25 cellular contexts compared by ENCODE assay signal in genomic region chr2:189899101-189899500, GRCh38.
A peak's percentile ranks its signal among the peaks of the same experiment; 100 is the strongest.
DNase-seq lines count a peak whose midpoint lies in the region; ATAC-seq, FAIRE-seq and TF ChIP-seq lines count a peak whose summit lies in the region.
"Had no signal": no experiment of that assay in that cellular context is flagged by ENCODE, and none has a peak within 500 bp of the region (broad histone marks: within the 10 kb centered on the region; RNA-seq: fewer than 3 reads in every experiment).

No MANE protein-coding gene starts in this region.

- intact Hi-C loops in IMR-90 (cut with micrococcal nuclease) = no loop called here

- TF ChIP-seq CTCF in IMR-90 (conservative IDR thresholded peaks at IDR 0.05; ENCODE audit: low read depth, low read length) (no peak), RWPE2 (IDR thresholded peaks at IDR 0.05; ENCODE audit: poor library complexity, severe bottlenecking) (no peak), keratinocyte (optimal IDR thresholded peaks at IDR 0.05 in 1 of 3, IDR thresholded peaks at IDR 0.05 in 1 of 3, conservative IDR thresholded peaks at IDR 0.05 in 1 of 3; ENCODE audit: extremely low read depth in 1 of 3, insufficient read depth in 2 of 3, low read length in 3 of 3) (no peak), coronary artery (IDR thresholded peaks at IDR 0.05) (no peak)

- CTCF ChIA-PET in IMR-90 (lab: Yijun Ruan, JAX) = no interaction called here

- H4K8ac ChIP-seq in IMR-90 (ENCODE audit: low read depth in 2 of 2, low read length in 2 of 2) = no peak overlapping the region

- TF ChIP-seq POLR2A in IMR-90 (IDR thresholded peaks at IDR 0.05; ENCODE audit: low read depth, low read length) = no peak

- H3K36me3 ChIP-seq in IMR-90 (ENCODE audit: control insufficient read depth, insufficient read depth, low read length) = no peaks in the 10 kb centered on the region
- H3K36me3 ChIP-seq in RWPE2 (ENCODE audit: low read depth) = no peaks in the 10 kb centered on the region
- H3K36me3 ChIP-seq in keratinocyte (ENCODE audit: control insufficient read depth in 2 of 2, extremely low read depth in 1 of 2, insufficient read depth in 2 of 2, low read length in 2 of 2) = no peaks in the 10 kb centered on the region

- H4K91ac ChIP-seq in IMR-90 (ENCODE audit: insufficient read depth, low read depth, low read length) = no peak overlapping the region

- POLR2A ChIA-PET in IMR-90 (lab: Charles Lee; ENCODE audit: unreplicated experiment) = no interaction called here

- H2BK15ac ChIP-seq in IMR-90 (ENCODE audit: low read depth, low read length) = no peak overlapping the region

- H3K18ac ChIP-seq in IMR-90 (ENCODE audit: low read depth, low read length) = no peak overlapping the region

- no peak overlapping the region for H2BK20ac ChIP-seq in IMR-90 (ENCODE audit: low read depth, low read length)

- H2AFZ ChIP-seq in IMR-90 (replicated peaks; ENCODE audit: low read length, poor library complexity) = no peak overlapping the region
- H2AFZ ChIP-seq in keratinocyte (ENCODE audit: control insufficient read depth, low read length) = no peak overlapping the region
- H2AFZ ChIP-seq: PC-9 had no signal

- dilution Hi-C loops in IMR-90 (cut with HindIII; ENCODE audit: low sequenced_read_pairs, unreplicated experiment) (no loop called here), keratinocyte (cut with MboI; ENCODE audit: extremely low pct_ligation_motif_present, low sequenced_read_pairs) (no loop called here)

- DNase-seq in AG08395 (ENCODE audit: low spot score) (peak; percentile 2), IMR-90 (peak; percentile 12), RWPE2 (ENCODE audit: low spot score) (no peak), keratinocyte (ENCODE audit: low read depth, low spot score) (no peak), AML-193 (lab: John Stamatoyannopoulos, UW) (no peak), NK-92 (lab: John Stamatoyannopoulos, UW; ENCODE audit: unreplicated experiment) (no peak), coronary artery (ENCODE audit: low spot score) (no peak)
- DNase-seq: H7; Kasumi-1; NCI-H1092 treated with DMSO at 0.1 percent for 48 hours; NCI-H1436; NCI-H187; NCI-H2081 treated with DMSO at 0.1 percent for 48 hours; NCI-H2171; NCI-H226; NCI-H510A; NCI-H774; NK-92 treated with Interleukin-12 subunit alpha and Interleukin-12 subunit beta, amount 100 ng/mL, for 24 hours; PC-9; SHP77 treated with DMSO at 0.1 percent for 48 hours had no signal

- H3K27ac ChIP-seq in IMR-90 (ENCODE audit: insufficient read depth, low read length) = no peak overlapping the region
- no peak overlapping the region for H3K27ac ChIP-seq in RWPE2 (ENCODE audit: poor library complexity, severe bottlenecking)
- H3K27ac ChIP-seq in keratinocyte (ENCODE audit: control insufficient read depth, insufficient read depth, low read length) = no peak overlapping the region
- H3K27ac ChIP-seq in coronary artery = no peak overlapping the region
- H3K27ac ChIP-seq: 22Rv1, PC-9, RWPE1 had no signal

- no peak overlapping the region for H2AK5ac ChIP-seq in IMR-90 (ENCODE audit: low read depth, low read length)

- peak; percentile 36 for FAIRE-seq in keratinocyte (lab: Jason Lieb, UNC)
- FAIRE-seq: HepG2, K562 had no signal

- peak; percentile 40 for ATAC-seq in IMR-90 (ENCODE audit: low read depth)
- ATAC-seq in RWPE2 (ENCODE audit: low read depth) = 0 out of 3 replicates have a peak, but pooled peaks have one; percentile 12
- no peak for ATAC-seq in HG02610 (IDR thresholded peaks at IDR 0.05; ENCODE audit: unreplicated experiment)
- ATAC-seq: HepG2, K562 had no signal

- H3K79me1 ChIP-seq in IMR-90 (ENCODE audit: low read depth in 1 of 2, low read length in 2 of 2) = no peaks in the 10 kb centered on the region

- peaks cover 4% of the 10 kb centered on the region; the same call in 1 of the 2 replicates for H3K4me1 ChIP-seq in IMR-90 (ENCODE audit: control insufficient read depth, insufficient read depth, low read length)
- peaks cover 14% of the 10 kb centered on the region for H3K4me1 ChIP-seq in RWPE2 (ENCODE audit: insufficient read depth, poor library complexity, severe bottlenecking)
- no peaks in the 10 kb centered on the region for H3K4me1 ChIP-seq in keratinocyte (ENCODE audit: control insufficient read depth, extremely low read depth, insufficient read depth, low read length)

- H3K9me3 ChIP-seq in IMR-90 (ENCODE audit: control insufficient read depth, insufficient read depth, low read length) (no peaks in the 10 kb centered on the region), RWPE2 (ENCODE audit: severe bottlenecking) (no peaks in the 10 kb centered on the region), keratinocyte (ENCODE audit: control insufficient read depth, low read depth, low read length) (no peaks in the 10 kb centered on the region)

- BruUV-seq in IMR-90 (replicated peaks; lab: Mats Ljungman, UMichigan) = no TSS peak

- H2BK120ac ChIP-seq in IMR-90 (ENCODE audit: low read depth, low read length) = no peak overlapping the region

- H3K9me1 ChIP-seq in IMR-90 (ENCODE audit: insufficient read depth, low read length) (no peaks in the 10 kb centered on the region), keratinocyte (ENCODE audit: control insufficient read depth, extremely low read depth, insufficient read depth, low read length) (no peaks in the 10 kb centered on the region)

- H3K56ac ChIP-seq in IMR-90 (ENCODE audit: extremely low read depth, insufficient read depth, low read length) = no peak overlapping the region

- H4K20me1 ChIP-seq in IMR-90 (ENCODE audit: insufficient read depth, low read length) (no peaks in the 10 kb centered on the region), keratinocyte (ENCODE audit: control insufficient read depth, extremely low read depth, insufficient read depth, low read length) (no peaks in the 10 kb centered on the region)

- TF ChIP-seq RAD21 in IMR-90 (IDR thresholded peaks at IDR 0.05; ENCODE audit: low read length) = no peak

- peak overlapping the region; percentile 13 for H2BK5ac ChIP-seq in IMR-90 (ENCODE audit: low read depth, low read length, poor library complexity, severe bottlenecking)

- H3K4me2 ChIP-seq in IMR-90 (ENCODE audit: low read depth, low read length) (peak overlapping the region; percentile 67; the same call in 1 of the 2 replicates), keratinocyte (ENCODE audit: control insufficient read depth, extremely low read depth, insufficient read depth, low read depth, low read length) (no peak overlapping the region)
- H3K4me2 ChIP-seq: PC-9 had no signal

- H3K14ac ChIP-seq in IMR-90 (replicated peaks; ENCODE audit: low read depth, low read length) = no peak overlapping the region

- no peak overlapping the region for H3K23ac ChIP-seq in IMR-90 (ENCODE audit: low read depth, low read length)

- in situ Hi-C loops in IMR-90 (cut with MboI; ENCODE audit: low sequenced_read_pairs) = no loop called here

- no peak overlapping the region for H2AK9ac ChIP-seq in IMR-90 (replicated peaks; ENCODE audit: low read depth, low read length, poor library complexity)

- no peaks in the 10 kb centered on the region for H3K79me2 ChIP-seq in keratinocyte (ENCODE audit: control insufficient read depth, insufficient read depth, low read length)

- H3K27me3 ChIP-seq in IMR-90 (ENCODE audit: control insufficient read depth, insufficient read depth, low read length) (no peaks in the 10 kb centered on the region), RWPE2 (ENCODE audit: insufficient read depth, poor library complexity, severe bottlenecking) (no peaks in the 10 kb centered on the region), keratinocyte (ENCODE audit: control insufficient read depth, extremely low read depth, insufficient read depth, low read length) (no peaks in the 10 kb centered on the region)

- H4K5ac ChIP-seq in IMR-90 (ENCODE audit: low read depth, low read length) = no peak overlapping the region

- H3K4ac ChIP-seq in IMR-90 (ENCODE audit: low read depth, low read length) = no peak overlapping the region

- H3K4me3 ChIP-seq in IMR-90 (ENCODE audit: insufficient read depth, low read depth, low read length) (no peak overlapping the region), RWPE2 (ENCODE audit: severe bottlenecking) (no peak overlapping the region), keratinocyte (ENCODE audit: control insufficient read depth in 2 of 3, extremely low read depth in 1 of 3, insufficient read depth in 2 of 3, low read depth in 1 of 3, low read length in 3 of 3) (no peak overlapping the region), coronary artery (no peak overlapping the region)
- H3K4me3 ChIP-seq: K562, PC-9 had no signal

- no peak overlapping the region for H3K9ac ChIP-seq in IMR-90 (ENCODE audit: low read depth, low read length)
- no peak overlapping the region for H3K9ac ChIP-seq in keratinocyte (ENCODE audit: control insufficient read depth, extremely low read depth, insufficient read depth, low read length)

TF ChIP-seq in IMR-90, 13 proteins besides CTCF, POLR2A, EP300 and RAD21 (continues in another document):
- TF ChIP-seq BHLHE40 (IDR thresholded peaks at IDR 0.05; ENCODE audit: low read depth, low read length) (no peak), RCOR1 (IDR thresholded peaks at IDR 0.05; ENCODE audit: insufficient replicate concordance, low read length) (no peak), CHD1 (IDR thresholded peaks at IDR 0.05; ENCODE audit: low read depth, low read length) (no peak), MAZ (IDR thresholded peaks at IDR 0.05; ENCODE audit: borderline replicate concordance, low read depth, low read length) (no peak), ELK1 (IDR thresholded peaks at IDR 0.05; ENCODE audit: borderline replicate concordance, low read depth, low read length) (no peak), RFX5 (IDR thresholded peaks at IDR 0.05; ENCODE audit: low read depth, low read length) (no peak), SMC3 (IDR thresholded peaks at IDR 0.05; ENCODE audit: low read depth, low read length) (no peak), MXI1 (IDR thresholded peaks at IDR 0.05; ENCODE audit: borderline replicate concordance, low read depth, low read length) (no peak), FOS (IDR thresholded peaks at IDR 0.05; ENCODE audit: low read depth, low read length) (no peak)
- TF ChIP-seq, protein P1, sequence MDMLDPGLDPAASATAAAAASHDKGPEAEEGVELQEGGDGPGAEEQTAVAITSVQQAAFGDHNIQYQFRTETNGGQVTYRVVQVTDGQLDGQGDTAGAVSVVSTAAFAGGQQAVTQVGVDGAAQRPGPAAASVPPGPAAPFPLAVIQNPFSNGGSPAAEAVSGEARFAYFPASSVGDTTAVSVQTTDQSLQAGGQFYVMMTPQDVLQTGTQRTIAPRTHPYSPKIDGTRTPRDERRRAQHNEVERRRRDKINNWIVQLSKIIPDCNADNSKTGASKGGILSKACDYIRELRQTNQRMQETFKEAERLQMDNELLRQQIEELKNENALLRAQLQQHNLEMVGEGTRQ (IDR thresholded peaks at IDR 0.05; ENCODE audit: low read depth, low read length) = no peak

Comparison
In these comparisons a context has a peak if more than half of its experiments do, and no peak if none do; other contexts are left out.
1. DNase-seq: peak in AG08395 (single experiment) and IMR-90 (single experiment); none in RWPE2 (single experiment), keratinocyte (single experiment), AML-193 (0 of 2), NK-92 (single experiment) and coronary artery (single experiment).